20 cellular contexts compared by ENCODE assay signal in genomic region chr20:13243826-13244376, GRCh38. TPM values are rescaled to one million over a fixed set of nuclear protein-coding genes. Genes with fewer than 3 reads are reported as not detected.
DNase-seq lines count a peak whose midpoint lies in the region; ATAC-seq and TF ChIP-seq lines count a peak whose summit lies in the region.
"Had no signal": no experiment of that assay in that cellular context is flagged by ENCODE, and none has a peak within 500 bp of the region (broad histone marks: within the 10 kb centered on the region; RNA-seq: fewer than 3 reads in every experiment).

No MANE protein-coding gene starts in this region.

- WGBS in lower leg skin, 2 donors: 80 to 89% methylated on average over 2 of the region's 2 CpGs

- H3K4me1 Mint-ChIP-seq in activated naive CD4-positive, alpha-beta T cell treated with anti-CD3 and anti-CD28 coated beads, Interleukin-2, amount 50 U/mL, for 24 hours: peaks cover 46% of the 10 kb centered on the region
- H3K4me1 Mint-ChIP-seq in natural killer cell treated with Interleukin-12 subunit alpha and Interleukin-12 subunit beta and Interleukin-15 and Interleukin-18, amount 100 ng/mL, for 72 hours (ENCODE audit: low read depth in 2 of 2): peaks cover 11 to 19% of the 10 kb centered on the region in 2 donors
- H3K4me1 Mint-ChIP-seq: brain had no signal

- H3K4me3 Mint-ChIP-seq in activated naive CD4-positive, alpha-beta T cell treated with anti-CD3 and anti-CD28 coated beads, Interleukin-2, amount 50 U/mL, for 24 hours: no peak overlapping the region
- H3K4me3 Mint-ChIP-seq in natural killer cell treated with Interleukin-12 subunit alpha and Interleukin-12 subunit beta and Interleukin-15 and Interleukin-18, amount 100 ng/mL, for 72 hours: no peak overlapping the region
- H3K4me3 Mint-ChIP-seq: brain; CD8-positive, alpha-beta T cell; nephron progenitor cell had no signal

- peaks cover 3% of the 10 kb centered on the region for H3K36me3 Mint-ChIP-seq in activated naive CD4-positive, alpha-beta T cell treated with anti-CD3 and anti-CD28 coated beads, Interleukin-2, amount 50 U/mL, for 24 hours
- H3K36me3 Mint-ChIP-seq in natural killer cell treated with Interleukin-12 subunit alpha and Interleukin-12 subunit beta and Interleukin-15 and Interleukin-18, amount 100 ng/mL, for 72 hours: no peaks in the 10 kb centered on the region
- H3K36me3 Mint-ChIP-seq: activated naive CD4-positive, alpha-beta T cell treated with anti-CD3 and anti-CD28 coated beads, Interleukin-2, amount 50 U/mL, for 72 hours; brain; CD8-positive, alpha-beta T cell had no signal

- TF ChIP-seq POLR2A in lower leg skin (IDR thresholded peaks at IDR 0.05): no peak

- H3K9me3 Mint-ChIP-seq in activated naive CD4-positive, alpha-beta T cell treated with anti-CD3 and anti-CD28 coated beads, Interleukin-2, amount 50 U/mL, for 24 hours: no peaks in the 10 kb centered on the region
- no peaks in the 10 kb centered on the region for H3K9me3 Mint-ChIP-seq in natural killer cell treated with Interleukin-12 subunit alpha and Interleukin-12 subunit beta and Interleukin-15 and Interleukin-18, amount 100 ng/mL, for 72 hours
- H3K9me3 Mint-ChIP-seq: brain; CD8-positive, alpha-beta T cell; nephron progenitor cell had no signal

- intact Hi-C loops in lower leg skin (cut with DNase I; ENCODE audit: low total_unique reads): no loop called here

- peak overlapping the region; percentile 9 for H3K27ac Mint-ChIP-seq in activated naive CD4-positive, alpha-beta T cell treated with anti-CD3 and anti-CD28 coated beads, Interleukin-2, amount 50 U/mL, for 24 hours
- H3K27ac Mint-ChIP-seq in natural killer cell treated with Interleukin-12 subunit alpha and Interleukin-12 subunit beta and Interleukin-15 and Interleukin-18, amount 100 ng/mL, for 72 hours: no peak overlapping the region
- H3K27ac Mint-ChIP-seq: activated naive CD4-positive, alpha-beta T cell treated with anti-CD3 and anti-CD28 coated beads, Interleukin-2, amount 50 U/mL, for 72 hours; brain; CD8-positive, alpha-beta T cell; nephron progenitor cell had no signal

- no peaks in the 10 kb centered on the region for H3K27me3 Mint-ChIP-seq in activated naive CD4-positive, alpha-beta T cell treated with anti-CD3 and anti-CD28 coated beads, Interleukin-2, amount 50 U/mL, for 24 hours
- H3K27me3 Mint-ChIP-seq in natural killer cell treated with Interleukin-12 subunit alpha and Interleukin-12 subunit beta and Interleukin-15 and Interleukin-18, amount 100 ng/mL, for 72 hours: no peaks in the 10 kb centered on the region

- TF ChIP-seq CTCF in lower leg skin (IDR thresholded peaks at IDR 0.05): peak in 1 of 3 donors; percentile 35

- H3K4me3 ChIP-seq in lower leg skin (ENCODE audit: low read depth, poor library complexity, severe bottlenecking): no peak overlapping the region
- H3K4me3 ChIP-seq: K562, lower lobe of right lung, SJSA1, uterus had no signal

- ATAC-seq in HG02938 (IDR thresholded peaks at IDR 0.05; ENCODE audit: unreplicated experiment): no peak
- ATAC-seq in natural killer cell treated with Interleukin-12 subunit alpha and Interleukin-12 subunit beta and Interleukin-15 and Interleukin-18, amount 100 ng/mL, for 72 hours: no peak
- ATAC-seq: activated naive CD4-positive, alpha-beta T cell treated with anti-CD3 and anti-CD28 coated beads, Interleukin-2, amount 50 U/mL, for 72 hours; CD8-positive, alpha-beta T cell; K562; lower lobe of right lung had no signal

- no peak for DNase-seq in activated naive CD4-positive, alpha-beta T cell (lab: John Stamatoyannopoulos, UW)
- DNase-seq in SW480 (ENCODE audit: low spot score) (peak; percentile 69), glomerular visceral epithelial cell (ENCODE audit: extremely low spot score) (peak; percentile 13), smooth muscle cell of the brain vasculature (ENCODE audit: low read depth, low spot score) (peak; percentile 26), lower leg skin (ENCODE audit: low spot score in 2 of 2) (no peak)
- no peak for DNase-seq in natural killer cell treated with Interleukin-12 subunit alpha and Interleukin-12 subunit beta and Interleukin-15 and Interleukin-18, amount 100 ng/mL, for 72 hours (ENCODE audit: low spot score)
- DNase-seq: activated CD4-positive, alpha-beta T cell treated with anti-CD3 and anti-CD28 coated beads for 48 hours; CD8-positive, alpha-beta T cell; lower lobe of right lung; NCI-H1092; nephron progenitor cell; T-helper 9 cell; uterus had no signal

RNA-seq across cellular contexts. Expression of gene ISM1, which starts 22.8 kb away (rescaled TPM):
- not detected for total RNA-seq in natural killer cell treated with Interleukin-12 subunit alpha and Interleukin-12 subunit beta and Interleukin-15 and Interleukin-18, amount 100 ng/mL, for 72 hours
- 10 to 100 TPM; 12.4 to 27.6 (median 24.1) TPM for total RNA-seq in lower leg skin
- total RNA-seq: A172, K562, SJSA1 had no signal

Comparison
In these comparisons a context has a peak if more than half of its experiments do, and no peak if none do; other contexts are left out.
1. DNase-seq: peak in SW480 (single experiment), glomerular visceral epithelial cell (single experiment) and smooth muscle cell of the brain vasculature (single experiment); none in activated naive CD4-positive, alpha-beta T cell (0 of 4), natural killer cell treated with Interleukin-12 subunit alpha and Interleukin-12 subunit beta and Interleukin-15 and Interleukin-18, amount 100 ng/mL, for 72 hours (single experiment) and lower leg skin (0 of 2).
2. RNA of gene ISM1, which starts 22.8 kb away (total RNA-seq): 12.4 to 27.6 TPM in lower leg skin; not detected in natural killer cell treated with Interleukin-12 subunit alpha and Interleukin-12 subunit beta and Interleukin-15 and Interleukin-18, amount 100 ng/mL, for 72 hours; every median in the first group is over 10 times any median in the second.